9 cellular contexts compared by ENCODE assay signal in the genomic region with DNA sequence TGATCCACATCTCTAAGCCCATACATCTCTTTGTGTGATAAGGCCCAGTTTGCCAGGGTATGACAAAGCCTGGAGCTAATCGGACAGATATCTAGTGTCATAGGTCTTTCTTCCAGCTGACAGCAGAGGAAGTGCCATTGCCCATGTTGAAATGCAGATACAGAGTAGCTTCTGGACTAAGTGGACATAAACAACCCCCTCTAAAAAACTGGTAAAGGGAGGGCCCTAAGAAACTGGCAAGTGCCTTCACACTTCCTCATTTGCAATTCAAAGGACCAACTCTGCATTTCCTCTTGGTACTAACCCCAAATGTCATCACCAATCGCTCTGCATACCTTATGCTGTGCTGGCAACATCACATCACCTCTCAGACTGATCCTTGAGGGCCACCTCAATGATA. TPM values are rescaled to one million over a fixed set of nuclear protein-coding genes. Genes with fewer than 3 reads are reported as not detected.
DNase-seq lines count a peak whose midpoint lies in the region; ATAC-seq and TF ChIP-seq lines count a peak whose summit lies in the region.
"Had no signal": no experiment of that assay in that cellular context is flagged by ENCODE, and none has a peak within 500 bp of the region (broad histone marks: within the 10 kb centered on the region; RNA-seq: fewer than 3 reads in every experiment).

No MANE protein-coding gene starts in this region.

- no peak for TF ChIP-seq CTCF in coronary artery (IDR thresholded peaks at IDR 0.05)

- H3K36me3 Mint-ChIP-seq in IgD-negative memory B cell: no peaks in the 10 kb centered on the region

- ATAC-seq in GM21526 (IDR thresholded peaks at IDR 0.05; ENCODE audit: low FRiP score, unreplicated experiment): peak; percentile 77

- peaks cover 23 to 33% (median 26%) of the 10 kb centered on the region in 3 donors for H3K4me1 Mint-ChIP-seq in IgD-negative memory B cell

- peak; percentile 57 for DNase-seq in GDM1 (lab: John Stamatoyannopoulos, UW)
- DNase-seq in coronary artery (ENCODE audit: low spot score): no peak
- DNase-seq in NCI-H2029 treated with DMSO at 0.1 percent for 48 hours (lab: John Stamatoyannopoulos, UW): no peak
- no peak for DNase-seq in activated effector memory CD4-positive, alpha-beta T cell treated with anti-CD3 and anti-CD28 coated beads, Interleukin-2, amount 50 U/mL, for 16 hours
- no peak for DNase-seq in foreskin melanocyte
- DNase-seq in NCI-H2227 (lab: John Stamatoyannopoulos, UW; ENCODE audit: unreplicated experiment): no peak
- DNase-seq: NCI-H524 had no signal

- H3K27me3 Mint-ChIP-seq in IgD-negative memory B cell: peaks cover 2% of the 10 kb centered on the region

- no peak overlapping the region for H3K4me3 ChIP-seq in coronary artery

- H3K4me3 Mint-ChIP-seq in IgD-negative memory B cell: peak overlapping the region in 3 of 4 donors; percentile 20 to 86 (median 78)

- peak overlapping the region; percentile 40 to 89 (median 78) for H3K27ac Mint-ChIP-seq in IgD-negative memory B cell

- no peaks in the 10 kb centered on the region for H3K9me3 Mint-ChIP-seq in IgD-negative memory B cell

- H3K27ac ChIP-seq in coronary artery: peak overlapping the region; percentile 15 to 20

RNA-seq across cellular contexts. Expression of a gene that starts 20.8 kb away (rescaled TPM):
- 39.6 TPM for polyA plus RNA-seq in IgD-negative memory B cell
